ENCODE assay signal across 9 cellular contexts in the genomic region with DNA sequence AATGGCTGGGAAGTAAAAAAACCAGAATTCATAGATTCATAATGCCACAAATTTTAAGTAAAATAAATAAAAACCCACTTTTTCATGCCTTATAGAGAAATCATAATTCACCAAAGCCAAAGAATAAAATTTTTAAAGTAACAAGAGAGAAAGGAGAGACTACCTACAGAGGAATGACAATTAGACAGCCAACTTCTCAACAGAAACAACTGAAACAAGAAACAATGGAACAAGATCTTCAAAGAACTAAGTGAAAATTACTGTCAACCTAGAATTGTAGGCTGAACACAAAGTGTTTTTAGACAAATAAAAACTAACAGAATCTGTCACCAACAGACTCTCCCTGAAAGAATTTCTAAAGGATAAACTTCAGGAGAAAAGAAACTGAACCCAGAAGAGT.
"Had no signal": no experiment of that assay in that cellular context is flagged by ENCODE, and none has a peak within 500 bp of the region (broad histone marks: within the 10 kb centered on the region; RNA-seq: fewer than 3 reads in every experiment).

No MANE protein-coding gene starts in this region.

- DNase-seq: H9, HCEC 1CT, HFFc6, KG1 had no signal

- H3K27ac Mint-ChIP-seq: GM23338, H9, HFFc6, IgD-negative memory B cell had no signal

- FAIRE-seq: H1, H54, HTR-8/SVneo had no signal

- H3K4me2 ChIP-seq: GM23338 had no signal

- H3K4me3 ChIP-seq: GM23338 had no signal

- H3K4me3 Mint-ChIP-seq: GM23338, H9, HFFc6 had no signal

- ATAC-seq: GM23338 had no signal

- H2AFZ ChIP-seq: GM23338 had no signal
